In genomic region chr11:27977031-27977430, GRCh38 we compare ENCODE assay signal across 18 cellular contexts.
DNase-seq lines count a peak whose midpoint lies in the region; ATAC-seq lines count a peak whose summit lies in the region.
"Had no signal": no experiment of that assay in that cellular context is flagged by ENCODE, and none has a peak within 500 bp of the region (broad histone marks: within the 10 kb centered on the region; RNA-seq: fewer than 3 reads in every experiment).

No MANE protein-coding gene starts in this region.

- DNase-seq in AG20443 (ENCODE audit: low spot score) (peak; percentile 18), HS-27A (ENCODE audit: low read depth) (peak; percentile 45), amniotic epithelial cell (ENCODE audit: low read depth) (peak; percentile 13), kidney glomerular epithelial cell (lab: John Stamatoyannopoulos, UW) (peak; percentile 84), NCI-H1092 (lab: John Stamatoyannopoulos, UW) (no peak), T-helper 2 cell (no peak)
- DNase-seq in stimulated activated CD4-positive, alpha-beta T cell treated with anti-CD3 and anti-CD28 coated beads, Interleukin-15, amount 100 ng/mL, for 24 hours, result no peak
- DNase-seq: activated naive CD4-positive, alpha-beta T cell treated with anti-CD3 and anti-CD28 coated beads, Interleukin-2, amount 50 U/mL, for 16 hours; activated T-cell treated with anti-CD3 and anti-CD28 coated beads, Interleukin-2, amount 50 U/mL, for 48 hours; CD8-positive, alpha-beta memory T cell; NCI-H1694; PC-9; retina; SK-N-SH; stimulated activated CD4-positive, alpha-beta T cell treated with anti-CD3 and anti-CD28 coated beads, Interleukin-12 subunit alpha, Interleukin-12 subunit beta, amount 100 ng/mL, for 4 hours; T-helper 9 cell had no signal

- no peak for ATAC-seq in GM21390 (IDR thresholded peaks at IDR 0.05; ENCODE audit: unreplicated experiment)
- ATAC-seq: activated CD4-positive, CD25-positive, alpha-beta regulatory T cell treated with anti-CD3 and anti-CD28 coated beads, Interleukin-2, amount 50 U/mL, for 24 hours had no signal

Comparison
In these comparisons a context has a peak if more than half of its experiments do, and no peak if none do; other contexts are left out.
1. DNase-seq: peak in AG20443 (single experiment), HS-27A (single experiment), amniotic epithelial cell (single experiment) and kidney glomerular epithelial cell (single experiment); none in NCI-H1092 (single experiment), T-helper 2 cell (0 of 5) and stimulated activated CD4-positive, alpha-beta T cell treated with anti-CD3 and anti-CD28 coated beads, Interleukin-15, amount 100 ng/mL, for 24 hours (single experiment).